In genomic region chr7:133230591-133231194, GRCh38 we compare ENCODE assay signal across 9 cellular contexts. TPM values are rescaled to one million over a fixed set of nuclear protein-coding genes. Genes with fewer than 3 reads are reported as not detected.
DNase-seq lines count a peak whose midpoint lies in the region; ATAC-seq, FAIRE-seq and TF ChIP-seq lines count a peak whose summit lies in the region.
"Had no signal": no experiment of that assay in that cellular context is flagged by ENCODE, and none has a peak within 500 bp of the region (broad histone marks: within the 10 kb centered on the region; RNA-seq: fewer than 3 reads in every experiment).

No MANE protein-coding gene starts in this region.

- FAIRE-seq in bronchial epithelial cell (lab: Jason Lieb, UNC) (no peak), HepG2 (lab: Jason Lieb, UNC) (no peak)
- FAIRE-seq: colon had no signal

- no peaks in the 10 kb centered on the region for H3K9me2 ChIP-seq in Loucy (replicated peaks; ENCODE audit: low read depth, low read length)

- DNase-seq in NCI-H524 (lab: John Stamatoyannopoulos, UW) (peak; percentile 6 to 60), NCI-H524 treated with DMSO at 0.1 percent for 48 hours (lab: John Stamatoyannopoulos, UW) (no peak), SK-N-MC (ENCODE audit: low read depth, low spot score) (peak; percentile 42), bronchial epithelial cell (ENCODE audit: low read depth) (peak; percentile 58), HepG2 (ENCODE audit: low spot score) (peak; percentile 36)
- peak; percentile 8 for DNase-seq in stimulated activated naive B cell treated with anti-CD40 and anti-IgM and Interleukin-4, amounts not matched to agents 10 μg/mL and 1 μg/mL and 100 μg/mL, for 72 hours

- H3K27ac ChIP-seq in SK-N-MC, result no peak overlapping the region
- H3K27ac ChIP-seq in HepG2 (ENCODE audit: extremely low read length, insufficient read depth, low read length), result no peak overlapping the region

- H3K4me2 ChIP-seq in Loucy (ENCODE audit: low read depth, low read length, poor library complexity, severe bottlenecking) (no peak overlapping the region), HepG2 (ENCODE audit: low read depth, low read length) (no peak overlapping the region)

- no peak overlapping the region for H3K4me3 Mint-ChIP-seq in stimulated activated naive B cell treated with anti-CD40 and anti-IgM and Interleukin-4, amounts not matched to agents 10 μg/mL and 1 μg/mL and 100 μg/mL, for 72 hours

- no peaks in the 10 kb centered on the region for H4K20me1 ChIP-seq in Loucy (ENCODE audit: insufficient read depth, low read length, poor library complexity, severe bottlenecking)
- H4K20me1 ChIP-seq in HepG2 (ENCODE audit: insufficient read depth, low read length), result no peaks in the 10 kb centered on the region

- H3K4me3 ChIP-seq in Loucy (ENCODE audit: low read length, poor library complexity, severe bottlenecking), result no peak overlapping the region
- H3K4me3 ChIP-seq in SK-N-MC, result no peak overlapping the region
- no peak overlapping the region for H3K4me3 ChIP-seq in bronchial epithelial cell (ENCODE audit: low read depth, low read length)
- H3K4me3 ChIP-seq in HepG2 (replicated peaks in 1 of 3; ENCODE audit: insufficient read depth in 1 of 3, low read depth in 2 of 3, low read length in 3 of 3), result no peak overlapping the region

- peaks cover 0 to 2% of the 10 kb centered on the region in 2 donors for H3K9me3 Mint-ChIP-seq in stimulated activated naive B cell treated with anti-CD40 and anti-IgM and Interleukin-4, amounts not matched to agents 10 μg/mL and 1 μg/mL and 100 μg/mL, for 72 hours

- H2AFZ ChIP-seq in Loucy (ENCODE audit: low read length) (no peak overlapping the region), HepG2 (ENCODE audit: low read length) (no peak overlapping the region)

- H3K27ac Mint-ChIP-seq in stimulated activated naive B cell treated with anti-CD40 and anti-IgM and Interleukin-4, amounts not matched to agents 10 μg/mL and 1 μg/mL and 100 μg/mL, for 72 hours, result no peak overlapping the region

- ATAC-seq in HepG2 (peak; percentile 47; the same call in 1 of the 3 replicates), GM18502 (IDR thresholded peaks at IDR 0.05; ENCODE audit: poor library complexity, unreplicated experiment) (no peak)
- peak; percentile 49 to 61 for ATAC-seq in stimulated activated naive B cell treated with anti-CD40 and anti-IgM and Interleukin-4, amounts not matched to agents 10 μg/mL and 1 μg/mL and 100 μg/mL, for 72 hours (replicated peaks)

- no peaks in the 10 kb centered on the region for H3K79me2 ChIP-seq in Loucy (ENCODE audit: insufficient read depth, low read length)
- H3K79me2 ChIP-seq in HepG2 (ENCODE audit: insufficient read depth, low read length), result no peaks in the 10 kb centered on the region

- intact Hi-C loops in HepG2 (cut with micrococcal nuclease; ENCODE audit: unreplicated experiment), result loop anchor here (10.0 kb wide), 2 partner anchors 114 to 516 kb away; no protein-coding TSS in a partner anchor

- H3K9ac ChIP-seq in Loucy (ENCODE audit: low read depth, low read length, poor library complexity, severe bottlenecking) (no peak overlapping the region), SK-N-MC (ENCODE audit: insufficient read length) (no peak overlapping the region), HepG2 (ENCODE audit: insufficient read depth, low read depth, low read length) (no peak overlapping the region)

- H3K36me3 Mint-ChIP-seq in stimulated activated naive B cell treated with anti-CD40 and anti-IgM and Interleukin-4, amounts not matched to agents 10 μg/mL and 1 μg/mL and 100 μg/mL, for 72 hours, result no peaks in the 10 kb centered on the region

- H3K27me3 ChIP-seq in Loucy (ENCODE audit: insufficient read depth, low read length, poor library complexity, severe bottlenecking) (no peaks in the 10 kb centered on the region), bronchial epithelial cell (ENCODE audit: control insufficient read depth, insufficient read depth, low read length) (no peaks in the 10 kb centered on the region), HepG2 (ENCODE audit: control insufficient read depth in 1 of 2, insufficient read depth in 2 of 2, low read length in 2 of 2) (no peaks in the 10 kb centered on the region)

- no peak for TF ChIP-seq EP300 in HepG2 (IDR thresholded peaks at IDR 0.05; ENCODE audit: low read depth in 2 of 2, low read length in 2 of 2)
- no peak for TF ChIP-seq EP300 in HepG2 (CRISPR knock-in tag; IDR thresholded peaks at IDR 0.05; ENCODE audit: borderline replicate concordance)

- TF ChIP-seq CTCF in Loucy (conservative IDR thresholded peaks at IDR 0.05; ENCODE audit: low read length) (peak; percentile 92), bronchial epithelial cell (IDR thresholded peaks at IDR 0.05; ENCODE audit: insufficient read depth, low read length, severe bottlenecking) (peak; percentile 60), HepG2 (CRISPR knock-in tag; IDR thresholded peaks at IDR 0.05) (peak; percentile 56)

- 10% methylated on average over 5 of the region's 5 CpGs for WGBS in HepG2 (ENCODE audit: low lambda C conversion rate)

- CTCF ChIA-PET in HepG2 (lab: Yijun Ruan, JAX; ENCODE audit: low intra/inter-chr PET ratio, low total read pairs), result interaction anchor here (1.5 kb wide), 1 partner anchor 521 kb away, joined by 4 read pairs; no protein-coding TSS in a partner anchor

- POLR2A ChIA-PET in HepG2 (lab: Yijun Ruan, JAX), result no interaction called here

- in situ Hi-C loops in HepG2 (cut with HindIII; ENCODE audit: extremely low pct_ligation_motif_present, low pct_unique_long_range_greater_than_20kb), result no loop called here

- TF ChIP-seq POLR2A in HepG2 (IDR thresholded peaks at IDR 0.05; ENCODE audit: insufficient read depth in 1 of 2, low read depth in 2 of 2, low read length in 2 of 2), result no peak

- no TSS peak for BruUV-seq in HepG2 (replicated peaks; lab: Mats Ljungman, UMichigan)

- no peaks in the 10 kb centered on the region for H3F3A ChIP-seq in Loucy (ENCODE audit: low read depth)

- no peaks in the 10 kb centered on the region for H3K36me3 ChIP-seq in Loucy (ENCODE audit: insufficient read depth, low read length)
- no peaks in the 10 kb centered on the region for H3K36me3 ChIP-seq in SK-N-MC (ENCODE audit: insufficient read depth, low read length)
- no peaks in the 10 kb centered on the region for H3K36me3 ChIP-seq in bronchial epithelial cell (ENCODE audit: control insufficient read depth, insufficient read depth, low read length)
- H3K36me3 ChIP-seq in HepG2 (replicated peaks in 1 of 2; ENCODE audit: control insufficient read depth in 1 of 2, insufficient read depth in 2 of 2, low read length in 2 of 2), result no peaks in the 10 kb centered on the region

- H3K4me1 Mint-ChIP-seq in stimulated activated naive B cell treated with anti-CD40 and anti-IgM and Interleukin-4, amounts not matched to agents 10 μg/mL and 1 μg/mL and 100 μg/mL, for 72 hours, result no peaks in the 10 kb centered on the region

- no peak for TF ChIP-seq RAD21 in HepG2 (CRISPR knock-in tag; IDR thresholded peaks at IDR 0.05)

- H3K9me3 ChIP-seq in Loucy (ENCODE audit: insufficient read depth, low read depth, low read length), result no peaks in the 10 kb centered on the region
- H3K9me3 ChIP-seq in SK-N-MC (ENCODE audit: low read depth, low read length), result no peaks in the 10 kb centered on the region
- H3K9me3 ChIP-seq in HepG2 (ENCODE audit: low read length), result no peaks in the 10 kb centered on the region

- H3K4me1 ChIP-seq in Loucy (ENCODE audit: insufficient read depth, low read length, poor library complexity, severe bottlenecking), result peaks cover 2% of the 10 kb centered on the region
- H3K4me1 ChIP-seq in HepG2 (ENCODE audit: insufficient read depth, low read length), result no peaks in the 10 kb centered on the region

- peaks cover 10 to 14% of the 10 kb centered on the region in 2 donors for H3K27me3 Mint-ChIP-seq in stimulated activated naive B cell treated with anti-CD40 and anti-IgM and Interleukin-4, amounts not matched to agents 10 μg/mL and 1 μg/mL and 100 μg/mL, for 72 hours

TF ChIP-seq in HepG2, 621 proteins besides CTCF, POLR2A, EP300 and RAD21 (continues in another document):
- TF ChIP-seq STAG1 (CRISPR knock-in tag; IDR thresholded peaks at IDR 0.05), result peak; percentile 59
- no peak for TF ChIP-seq ZC3H4 (CRISPR knock-in tag; IDR thresholded peaks at IDR 0.05; ENCODE audit: borderline replicate concordance)
- no peak for TF ChIP-seq PITX1 (CRISPR knock-in tag; IDR thresholded peaks at IDR 0.05)
- TF ChIP-seq SMC3 (IDR thresholded peaks at IDR 0.05; ENCODE audit: low read length), result peak; percentile 33; the same call in 1 of the 2 replicates
- TF ChIP-seq ZNF205 (CRISPR knock-in tag; IDR thresholded peaks at IDR 0.05), result no peak
- no peak for TF ChIP-seq KLF6 (CRISPR knock-in tag; IDR thresholded peaks at IDR 0.05)
- no peak for TF ChIP-seq ARNT2 (CRISPR knock-in tag; IDR thresholded peaks at IDR 0.05; ENCODE audit: low read depth)
- no peak for TF ChIP-seq MYNN (CRISPR knock-in tag; IDR thresholded peaks at IDR 0.05; ENCODE audit: low read depth)
- TF ChIP-seq DPF2 (CRISPR knock-in tag; IDR thresholded peaks at IDR 0.05; ENCODE audit: borderline replicate concordance, low read depth), result no peak
- TF ChIP-seq ZNF335 (CRISPR knock-in tag; IDR thresholded peaks at IDR 0.05), result no peak
- TF ChIP-seq SIX4 (CRISPR knock-in tag; IDR thresholded peaks at IDR 0.05), result no peak

RNA-seq across cellular contexts. Expression of gene EXOC4, which starts 22.2 kb away (rescaled TPM):
- total RNA-seq in bronchial epithelial cell (84.0 and 84.6 TPM in 2 replicates), HepG2 (2016; rRNA removed; fragmentation: Illumina TruSeq; extraction: Trizol) (39.0 and 39.3 TPM in 2 replicates)
- 14.3 and 19.7 TPM in 2 replicates for total RNA-seq in HepG2 (2016; cell fraction: cytosol; rRNA removed; fragmentation: Illumina TruSeq; extraction: Trizol; ENCODE audit: low read depth)
- 36.2 and 37.3 TPM in 2 replicates for total RNA-seq in HepG2 (2016; cell fraction: insoluble cytoplasmic fraction; rRNA removed; fragmentation: Illumina TruSeq; extraction: Trizol)
- 16.3 and 16.7 TPM in 2 replicates for total RNA-seq in HepG2 (2016; cell fraction: membrane; rRNA removed; fragmentation: Illumina TruSeq; extraction: Trizol)
- 81.7 and 97.8 TPM in 2 replicates for total RNA-seq in HepG2 (2016; cell fraction: nucleus; rRNA removed; fragmentation: Illumina TruSeq; extraction: Trizol)
- 18.5 and 22.5 TPM in 2 replicates for polyA plus RNA-seq in HepG2 (2011; rRNA removed)
- polyA plus RNA-seq in HepG2 (2011; cell fraction: cytosol; rRNA removed), result 17.4 and 17.6 TPM in 2 replicates
- 20.8 and 22.3 TPM in 2 replicates for polyA plus RNA-seq in HepG2 (2011; cell fraction: nucleus; rRNA removed)
- 15.6 and 21.6 TPM in 2 replicates for polyA plus RNA-seq in HepG2 (2012)
- polyA plus RNA-seq in HepG2 (2016; cell fraction: cytosol; fragmentation: Illumina TruSeq; extraction: Trizol; ENCODE audit: low read depth), result 6.5 and 6.8 TPM in 2 replicates
- 20.1 and 23.1 TPM in 2 replicates for polyA plus RNA-seq in HepG2 (2016; cell fraction: insoluble cytoplasmic fraction; fragmentation: Illumina TruSeq; extraction: Trizol; ENCODE audit: low read depth)
- 6.3 and 7.1 TPM in 2 replicates for polyA plus RNA-seq in HepG2 (2016; cell fraction: membrane; fragmentation: Illumina TruSeq; extraction: Trizol; ENCODE audit: low read depth)
- polyA plus RNA-seq in HepG2 (2016; cell fraction: nucleus; fragmentation: Illumina TruSeq; extraction: Trizol; ENCODE audit: insufficient read depth, low read depth), result 11.9 and 13.5 TPM in 2 replicates
- 58.5 and 59.7 TPM in 2 replicates for polyA minus RNA-seq in HepG2 (2011; rRNA and poly(A)+ RNA removed; ENCODE audit: low replicate concordance)
- 32.6 and 41.7 TPM in 2 replicates for polyA minus RNA-seq in HepG2 (2011; cell fraction: cytosol; rRNA and poly(A)+ RNA removed)
- 256 and 272 TPM in 2 replicates for polyA minus RNA-seq in HepG2 (2011; cell fraction: nucleus; rRNA and poly(A)+ RNA removed)
